Comparison of ENCODE assay signal across 8 cellular contexts in the genomic region with DNA sequence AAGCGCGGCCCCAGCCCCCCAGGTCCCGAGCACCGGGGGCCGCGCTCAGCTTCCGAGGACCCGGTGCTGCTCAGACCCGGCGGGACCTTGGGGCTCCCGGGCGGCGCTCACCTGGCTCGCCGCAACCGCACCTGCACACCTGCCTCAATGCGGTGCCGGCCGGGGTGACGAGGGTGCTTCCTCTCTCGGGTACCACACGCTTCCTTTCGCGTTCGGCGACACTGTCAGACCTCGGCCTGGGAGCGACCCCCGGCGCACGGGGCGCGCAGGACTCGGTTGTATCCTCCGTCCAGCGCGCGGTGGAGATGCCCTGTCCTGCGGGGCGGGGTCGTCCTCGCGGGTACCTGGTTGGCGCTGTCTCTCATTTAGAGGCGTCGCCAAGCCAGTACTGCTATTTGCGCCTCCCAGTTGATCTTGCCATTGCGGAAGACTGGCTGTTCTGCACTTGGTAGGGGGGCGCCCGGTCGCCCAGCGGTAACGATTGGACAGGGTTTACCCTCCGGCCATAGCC. TPM values are rescaled to one million over a fixed set of nuclear protein-coding genes. Genes with fewer than 3 reads are reported as not detected.
DNase-seq lines count a peak whose midpoint lies in the region; ATAC-seq and TF ChIP-seq lines count a peak whose summit lies in the region.

No MANE protein-coding gene starts in this region.

- no peaks in the 10 kb centered on the region; the same call in none of the 2 replicates for H3K36me3 ChIP-seq in SJCRH30
- H3K36me3 ChIP-seq in sigmoid colon = no peaks in the 10 kb centered on the region

- H3K9me3 ChIP-seq in SJCRH30 (replicated peaks) (no peaks in the 10 kb centered on the region), sigmoid colon (no peaks in the 10 kb centered on the region)

- no peak for TF ChIP-seq CTCF in sigmoid colon (IDR thresholded peaks at IDR 0.05)

- H3K27me3 ChIP-seq in SJCRH30 (no peaks in the 10 kb centered on the region), sigmoid colon (no peaks in the 10 kb centered on the region)

- H3K4me1 ChIP-seq in SJCRH30 (peaks cover 20% of the 10 kb centered on the region; the same call in 1 of the 2 replicates), sigmoid colon (peaks cover 0 to 45% (median 40%) of the 10 kb centered on the region in 4 donors)

- DNase-seq in NCI-H1092 treated with DMSO at 0.1 percent for 48 hours (lab: John Stamatoyannopoulos, UW) (peak; percentile 2), NCI-H1092 (lab: John Stamatoyannopoulos, UW) (no peak), SJCRH30 (no peak), amniotic epithelial cell (ENCODE audit: low read depth) (peak; percentile 13), hepatic stellate cell (ENCODE audit: low spot score) (peak; percentile 47), sigmoid colon (no peak)

- intact Hi-C loops in sigmoid colon (cut with DNase I) = loop anchor here (10.0 kb wide), 1 partner anchor 70 kb away; a partner anchor contains a TSS

- 1% methylated on average over 54 of the region's 54 CpGs for WGBS in sigmoid colon, 2 donors

- no peak for TF ChIP-seq POLR2A in sigmoid colon (IDR thresholded peaks at IDR 0.05)

- H3K4me3 ChIP-seq in SJCRH30 (peak overlapping the region; percentile 63), sigmoid colon (peak overlapping the region; percentile 61 to 94 (median 81))

- H3K27ac ChIP-seq in SJCRH30 = no peak overlapping the region
- peak overlapping the region; percentile 64 to 91 (median 80) for H3K27ac ChIP-seq in sigmoid colon

- ATAC-seq in HG03108 (IDR thresholded peaks at IDR 0.05; ENCODE audit: unreplicated experiment) (peak; percentile 14), GM21786 (IDR thresholded peaks at IDR 0.05; ENCODE audit: unreplicated experiment) (no peak)

- no peak for TF ChIP-seq EP300 in sigmoid colon (IDR thresholded peaks at IDR 0.05)

RNA-seq across cellular contexts. Expression of a gene that starts 0.7 kb away (rescaled TPM):
- total RNA-seq in SJCRH30 (2014; rRNA removed; shearing (Covaris generic)) = 33.4 and 43.4 TPM in 2 replicates
- 10 to 100 TPM; 38.7 to 90.6 (median 47.4) TPM for total RNA-seq in sigmoid colon
- polyA plus RNA-seq in sigmoid colon = 10 to 100 TPM; 19.8 to 49.6 (median 21.3) TPM

RNA-seq across cellular contexts. Expression of a gene that starts 14.5 kb away (rescaled TPM):
- 29.3 and 31.4 TPM in 2 replicates for total RNA-seq in SJCRH30 (2014; rRNA removed; shearing (Covaris generic))
- 10 to 100 TPM; 19.3 to 39.2 (median 28.5) TPM for total RNA-seq in sigmoid colon
- polyA plus RNA-seq in sigmoid colon = 10 to 100 TPM in 2 of 3 donors, 1 to 10 TPM in 1; 9.0 to 23.7 (median 12.6) TPM

Comparison
In these comparisons a context has a peak if more than half of its experiments do, and no peak if none do; other contexts are left out.
1. DNase-seq: peak in NCI-H1092 treated with DMSO at 0.1 percent for 48 hours (single experiment), amniotic epithelial cell (single experiment) and hepatic stellate cell (single experiment); none in NCI-H1092 (single experiment), SJCRH30 (0 of 2) and sigmoid colon (single experiment).